Comparison of ENCODE assay signal across 11 cellular contexts in genomic region chr6:35181313-35181932, GRCh38. TPM values are rescaled to one million over a fixed set of nuclear protein-coding genes. Genes with fewer than 3 reads are reported as not detected.
A peak's percentile ranks its signal among the peaks of the same experiment; 100 is the strongest.
DNase-seq lines count a peak whose midpoint lies in the region; ATAC-seq, FAIRE-seq and TF ChIP-seq lines count a peak whose summit lies in the region.
"Had no signal": no experiment of that assay in that cellular context is flagged by ENCODE, and none has a peak within 500 bp of the region (broad histone marks: within the 10 kb centered on the region; RNA-seq: fewer than 3 reads in every experiment).

No MANE protein-coding gene starts in this region.

- peaks cover 47% of the 10 kb centered on the region for H3K4me1 Mint-ChIP-seq in MCF 10A (ENCODE audit: insufficient read depth, unreplicated experiment)
- no peaks in the 10 kb centered on the region for H3K4me1 Mint-ChIP-seq in activated T-helper 17 cell treated with anti-CD3 and anti-CD28 coated beads, Interleukin-2, amount 50 U/mL, for 72 hours
- H3K4me1 Mint-ChIP-seq: activated naive CD4-positive, alpha-beta T cell treated with anti-CD3 and anti-CD28 coated beads, Interleukin-2, amount 50 U/mL, for 24 hours had no signal

- TF ChIP-seq CTCF in MCF 10A (IDR thresholded peaks at IDR 0.05; ENCODE audit: unreplicated experiment) (no peak), breast epithelium (IDR thresholded peaks at IDR 0.05) (no peak), bronchial epithelial cell (IDR thresholded peaks at IDR 0.05; ENCODE audit: insufficient read depth, low read length, severe bottlenecking) (no peak)

- no peak for TF ChIP-seq POLR2A in breast epithelium (IDR thresholded peaks at IDR 0.05)

- no peak overlapping the region for H3K27ac ChIP-seq in breast epithelium

- H3K36me3 Mint-ChIP-seq in MCF 10A (ENCODE audit: insufficient read depth, unreplicated experiment), result no peaks in the 10 kb centered on the region
- H3K36me3 Mint-ChIP-seq in activated T-helper 17 cell treated with anti-CD3 and anti-CD28 coated beads, Interleukin-2, amount 50 U/mL, for 72 hours (ENCODE audit: low read depth), result no peaks in the 10 kb centered on the region
- H3K36me3 Mint-ChIP-seq: activated naive CD4-positive, alpha-beta T cell treated with anti-CD3 and anti-CD28 coated beads, Interleukin-2, amount 50 U/mL, for 24 hours had no signal

- H3K36me3 ChIP-seq in breast epithelium (no peaks in the 10 kb centered on the region), bronchial epithelial cell (ENCODE audit: control insufficient read depth, insufficient read depth, low read length) (no peaks in the 10 kb centered on the region)

- no peaks in the 10 kb centered on the region for H3K27me3 Mint-ChIP-seq in MCF 10A (ENCODE audit: insufficient read depth, unreplicated experiment)
- H3K27me3 Mint-ChIP-seq in activated T-helper 17 cell treated with anti-CD3 and anti-CD28 coated beads, Interleukin-2, amount 50 U/mL, for 72 hours, result peaks cover 17% of the 10 kb centered on the region

- CTCF ChIA-PET in MCF 10A (lab: Yijun Ruan, JAX), result interaction anchor here (0.6 to 1.0 kb wide), 3 partner anchors 35 to 986 kb away, joined by 3 to 4 read pairs (median 3); no protein-coding TSS in a partner anchor

- BruUV-seq in MCF 10A (replicated peaks; lab: Mats Ljungman, UMichigan), result no TSS peak

- POLR2A ChIA-PET in MCF 10A (lab: Yijun Ruan, JAX), result interaction anchor here (0.9 to 1.6 kb wide), 7 partner anchors 9 to 293 kb away, joined by 3 to 6 read pairs (median 4); partner anchors contain the start of genes TAF11 and ZNF76

- H3K4me3 ChIP-seq in breast epithelium, result peak overlapping the region in 1 of 3 donors; percentile 45
- H3K4me3 ChIP-seq in bronchial epithelial cell (ENCODE audit: low read depth, low read length), result no peak overlapping the region

- H3K4me1 ChIP-seq in breast epithelium, result peaks cover 0 to 2% of the 10 kb centered on the region in 2 donors

- peak overlapping the region; percentile 82 for H3K27ac Mint-ChIP-seq in MCF 10A (ENCODE audit: low read depth, unreplicated experiment)
- H3K27ac Mint-ChIP-seq in activated T-helper 17 cell treated with anti-CD3 and anti-CD28 coated beads, Interleukin-2, amount 50 U/mL, for 72 hours, result no peak overlapping the region
- H3K27ac Mint-ChIP-seq: activated naive CD4-positive, alpha-beta T cell treated with anti-CD3 and anti-CD28 coated beads, Interleukin-2, amount 50 U/mL, for 24 hours; stimulated activated naive CD8-positive, alpha-beta T cell treated with anti-CD3 and anti-CD28 coated beads, Interleukin-15, Interleukin-2, amounts not matched to agents 100 ng/mL and 50 ng/mL, for 24 hours had no signal

- no peak for FAIRE-seq in bronchial epithelial cell (lab: Jason Lieb, UNC)
- FAIRE-seq: A204.1 had no signal

- no peak for ATAC-seq in activated T-helper 17 cell treated with anti-CD3 and anti-CD28 coated beads, Interleukin-2, amount 50 U/mL, for 72 hours (replicated peaks)

- H3K27me3 ChIP-seq in breast epithelium (no peaks in the 10 kb centered on the region), bronchial epithelial cell (ENCODE audit: control insufficient read depth, insufficient read depth, low read length) (no peaks in the 10 kb centered on the region)

- no peaks in the 10 kb centered on the region for H3K9me3 Mint-ChIP-seq in MCF 10A (ENCODE audit: unreplicated experiment)
- no peaks in the 10 kb centered on the region for H3K9me3 Mint-ChIP-seq in activated T-helper 17 cell treated with anti-CD3 and anti-CD28 coated beads, Interleukin-2, amount 50 U/mL, for 72 hours
- H3K9me3 Mint-ChIP-seq: activated naive CD4-positive, alpha-beta T cell treated with anti-CD3 and anti-CD28 coated beads, Interleukin-2, amount 50 U/mL, for 24 hours; stimulated activated naive CD8-positive, alpha-beta T cell treated with anti-CD3 and anti-CD28 coated beads, Interleukin-15, Interleukin-2, amounts not matched to agents 100 ng/mL and 50 ng/mL, for 24 hours had no signal

- intact Hi-C loops in MCF 10A (cut with micrococcal nuclease) (no loop called here), breast epithelium (cut with DNase I; ENCODE audit: low total_unique reads) (no loop called here)

- no peaks in the 10 kb centered on the region for H3K9me3 ChIP-seq in breast epithelium

- DNase-seq in MCF 10A (ENCODE audit: unreplicated experiment) (peak; percentile 90), breast epithelium (ENCODE audit: low spot score in 2 of 2) (no peak), bronchial epithelial cell (ENCODE audit: low read depth) (peak; percentile 27), kidney tubule cell (ENCODE audit: low spot score) (peak; percentile 52), ureter (ENCODE audit: low spot score) (peak; percentile 59), T-helper 2 cell (no peak), HuH-7.5 (ENCODE audit: low spot score) (no peak)

- peak overlapping the region; percentile 59 for H3K4me3 Mint-ChIP-seq in MCF 10A (ENCODE audit: unreplicated experiment)
- H3K4me3 Mint-ChIP-seq in activated T-helper 17 cell treated with anti-CD3 and anti-CD28 coated beads, Interleukin-2, amount 50 U/mL, for 72 hours, result no peak overlapping the region
- H3K4me3 Mint-ChIP-seq: activated naive CD4-positive, alpha-beta T cell treated with anti-CD3 and anti-CD28 coated beads, Interleukin-2, amount 50 U/mL, for 24 hours; stimulated activated naive CD8-positive, alpha-beta T cell treated with anti-CD3 and anti-CD28 coated beads, Interleukin-15, Interleukin-2, amounts not matched to agents 100 ng/mL and 50 ng/mL, for 24 hours had no signal

RNA-seq across cellular contexts. Expression of gene SCUBE3, which starts 32.3 kb away (rescaled TPM):
- total RNA-seq in MCF 10A (2022) (not detected in 2 replicates), breast epithelium (under 1 TPM; under 0.01 to 0.33 (median under 0.01) TPM), bronchial epithelial cell (not detected in 2 replicates), ureter (10.0 TPM)
- under 1 TPM in 1 of 2 donors, not detected in 1; 0.05 TPM for total RNA-seq in activated T-helper 17 cell treated with anti-CD3 and anti-CD28 coated beads, Interleukin-2, amount 50 U/mL, for 72 hours

RNA-seq across cellular contexts. Expression of gene TCP11, which starts 40.3 kb away (rescaled TPM):
- total RNA-seq in MCF 10A (2022) (not detected in 2 replicates), breast epithelium (under 1 TPM in 2 of 3 donors, not detected in 1; 0.32 to 0.66 TPM), bronchial epithelial cell (not detected in 2 replicates), ureter (not detected)
- total RNA-seq in activated T-helper 17 cell treated with anti-CD3 and anti-CD28 coated beads, Interleukin-2, amount 50 U/mL, for 72 hours, result not detected

Comparison
In these comparisons a context has a peak if more than half of its experiments do, and no peak if none do; other contexts are left out.
1. DNase-seq: peak in MCF 10A (single experiment), bronchial epithelial cell (single experiment), kidney tubule cell (single experiment) and ureter (single experiment); none in breast epithelium (0 of 2), T-helper 2 cell (0 of 5) and HuH-7.5 (single experiment).